ENCODE assay signal across 34 cellular contexts in genomic region chr19:15928321-15928720, GRCh38. TPM values are rescaled to one million over a fixed set of nuclear protein-coding genes. Genes with fewer than 3 reads are reported as not detected.
"Had no signal": no experiment of that assay in that cellular context is flagged by ENCODE, and none has a peak within 500 bp of the region (broad histone marks: within the 10 kb centered on the region; RNA-seq: fewer than 3 reads in every experiment).

No MANE protein-coding gene starts in this region.

- H3K27ac ChIP-seq: stomach, suprapubic skin, testis, thoracic aorta, thyroid gland, tibial artery, transverse colon, upper lobe of left lung, upper lobe of right lung, uterus, vagina had no signal

- H3K27me3 ChIP-seq: testis, thyroid gland, tibial artery, transverse colon, upper lobe of right lung, vagina had no signal

- H3K4me3 ChIP-seq: stomach, suprapubic skin, testis, thoracic aorta, thyroid gland, tibial artery, tibial nerve, transverse colon, upper lobe of left lung, upper lobe of right lung, uterus, vagina had no signal

- H3K4me1 Mint-ChIP-seq: stimulated activated effector memory CD8-positive, alpha-beta T cell treated with anti-CD3 and anti-CD28 coated beads, Interleukin-12 subunit alpha, Interleukin-12 subunit beta, amount 100 ng/mL, for 72 hours; stimulated activated memory B cell treated with anti-CD40 and anti-IgM and Interleukin-4, amounts not matched to agents 10 μg/mL and 1 μg/mL and 100 μg/mL, for 72 hours; stimulated activated naive CD8-positive, alpha-beta T cell treated with anti-CD3 and anti-CD28 coated beads, Interleukin-15, amount 100 ng/mL, for 72 hours had no signal

- FAIRE-seq: urothelium cell line had no signal

- ATAC-seq: stimulated activated effector memory CD8-positive, alpha-beta T cell treated with anti-CD3 and anti-CD28 coated beads, Interleukin-12 subunit alpha, Interleukin-12 subunit beta, amount 100 ng/mL, for 72 hours; stimulated activated memory B cell treated with anti-CD40 and anti-IgM and Interleukin-4, amounts not matched to agents 10 μg/mL and 1 μg/mL and 100 μg/mL, for 72 hours; stimulated activated naive B cell treated with anti-CD40 and anti-IgM and Interleukin-4, amounts not matched to agents 10 μg/mL and 1 μg/mL and 100 μg/mL, for 72 hours; stimulated activated naive CD8-positive, alpha-beta T cell treated with anti-CD3 and anti-CD28 coated beads, Interleukin-15, amount 100 ng/mL, for 72 hours; stimulated activated naive CD8-positive, alpha-beta T cell treated with anti-CD3 and anti-CD28 coated beads, Interleukin-15, Interleukin-2, amounts not matched to agents 100 U/mL and 50 U/mL, for 24 hours; upper lobe of right lung had no signal

- H3K4me3 Mint-ChIP-seq: stimulated activated effector memory CD8-positive, alpha-beta T cell treated with anti-CD3 and anti-CD28 coated beads, Interleukin-12 subunit alpha, Interleukin-12 subunit beta, amount 100 ng/mL, for 72 hours; stimulated activated memory B cell treated with anti-CD40 and anti-IgM and Interleukin-4, amounts not matched to agents 10 μg/mL and 1 μg/mL and 100 μg/mL, for 72 hours; stimulated activated naive B cell treated with anti-CD40 and anti-IgM and Interleukin-4, amounts not matched to agents 10 μg/mL and 1 μg/mL and 100 μg/mL, for 72 hours; stimulated activated naive CD8-positive, alpha-beta T cell treated with anti-CD3 and anti-CD28 coated beads, Interleukin-15, amount 100 ng/mL, for 72 hours; stimulated activated naive CD8-positive, alpha-beta T cell treated with anti-CD3 and anti-CD28 coated beads, Interleukin-15, Interleukin-2, amounts not matched to agents 100 ng/mL and 50 ng/mL, for 24 hours; type B pancreatic cell had no signal

- H3K4me1 ChIP-seq: stomach, suprapubic skin, testis, thyroid gland, tibial nerve, upper lobe of left lung, upper lobe of right lung, uterus, vagina had no signal

- H3K9me3 ChIP-seq: stomach, suprapubic skin, testis, thoracic aorta, thyroid gland, tibial artery, tibial nerve, transverse colon, upper lobe of left lung, upper lobe of right lung, uterus, vagina had no signal

- H3K27ac Mint-ChIP-seq: stimulated activated effector memory CD8-positive, alpha-beta T cell treated with anti-CD3 and anti-CD28 coated beads, Interleukin-12 subunit alpha, Interleukin-12 subunit beta, amount 100 ng/mL, for 72 hours; stimulated activated memory B cell treated with anti-CD40 and anti-IgM and Interleukin-4, amounts not matched to agents 10 μg/mL and 1 μg/mL and 100 μg/mL, for 72 hours; stimulated activated naive B cell treated with anti-CD40 and anti-IgM and Interleukin-4, amounts not matched to agents 10 μg/mL and 1 μg/mL and 100 μg/mL, for 72 hours; stimulated activated naive CD8-positive, alpha-beta T cell treated with anti-CD3 and anti-CD28 coated beads, Interleukin-15, amount 100 ng/mL, for 72 hours; stimulated activated naive CD8-positive, alpha-beta T cell treated with anti-CD3 and anti-CD28 coated beads, Interleukin-15, Interleukin-2, amounts not matched to agents 100 ng/mL and 50 ng/mL, for 24 hours; type B pancreatic cell had no signal

- H3K9me3 Mint-ChIP-seq: stimulated activated naive CD8-positive, alpha-beta T cell treated with anti-CD3 and anti-CD28 coated beads, Interleukin-15, Interleukin-2, amounts not matched to agents 100 ng/mL and 50 ng/mL, for 24 hours had no signal

- H3K36me3 ChIP-seq: suprapubic skin, thoracic aorta, thyroid gland, tibial artery, transverse colon, upper lobe of left lung, upper lobe of right lung, uterus, vagina had no signal

- DNase-seq: stimulated activated CD4-positive, alpha-beta T cell treated with anti-CD3 and anti-CD28 coated beads, Interleukin-2, amount 100 ng/mL, for 48 hours; stimulated activated CD4-positive, alpha-beta T cell treated with anti-CD3 and anti-CD28 coated beads, Interleukin-4, amount 100 ng/mL, for 1 hour; stimulated activated CD4-positive, alpha-beta T cell treated with anti-CD3 and anti-CD28 coated beads, Interleukin-4, amount 100 ng/mL, for 24 hours; stimulated activated CD4-positive, alpha-beta T cell treated with anti-CD3 and anti-CD28 coated beads, Interleukin-4, amount 100 ng/mL, for 4 hours; stimulated activated CD8-positive, alpha-beta memory T cell treated with anti-CD3 and anti-CD28 coated beads, Interleukin-4, amount 100 ng/mL, for 48 hours; stimulated activated naive B cell treated with anti-CD40 and anti-IgM and Interleukin-4, amounts not matched to agents 10 μg/mL and 1 μg/mL and 100 μg/mL, for 72 hours; stimulated activated naive CD4-positive, alpha-beta T cell; stimulated activated naive CD4-positive, alpha-beta T cell treated with Interleukin-2 at 50 U/mL for 16 hours; stimulated activated naive CD8-positive, alpha-beta T cell treated with anti-CD3 and anti-CD28 coated beads, Interleukin-15, amount 100 ng/mL, for 72 hours; stimulated activated naive CD8-positive, alpha-beta T cell treated with anti-CD3 and anti-CD28 coated beads, Interleukin-15, Interleukin-2, amounts not matched to agents 100 U/mL and 50 U/mL, for 24 hours; stomach; substantia nigra; testis; thyroid gland; tibial artery; transverse colon; trophoblast cell; upper lobe of left lung; upper lobe of right lung; uterus had no signal

- H3K36me3 Mint-ChIP-seq: type B pancreatic cell had no signal

- H3K27me3 Mint-ChIP-seq: type B pancreatic cell had no signal

RNA-seq across cellular contexts. Expression of gene CYP4F11, which starts 6.0 kb away (rescaled TPM):
- total RNA-seq: temporal lobe had no signal

RNA-seq across cellular contexts. Expression of gene OR10H4, which starts 20.5 kb away (rescaled TPM):
- total RNA-seq: stomach, subcutaneous adipose tissue, suprapubic skin, temporal lobe, thoracic aorta, thyroid gland, tibial nerve, transverse colon, upper lobe of left lung, upper lobe of right lung, ureter, urinary bladder, uterus, vagina had no signal
- polyA plus RNA-seq: stomach, thymus, urinary bladder had no signal

RNA-seq across cellular contexts. Expression of gene CYP4F2, which starts 30.4 kb away (rescaled TPM):
- total RNA-seq: subcutaneous adipose tissue, temporal lobe, thoracic aorta, thyroid gland, tibial nerve, upper lobe of right lung, urinary bladder had no signal
